In genomic region chr6:26025894-26026832, GRCh38 we compare ENCODE assay signal across 8 cellular contexts.
DNase-seq lines count a peak whose midpoint lies in the region; ATAC-seq, FAIRE-seq and TF ChIP-seq lines count a peak whose summit lies in the region.

No MANE protein-coding gene starts in this region.

- no peaks in the 10 kb centered on the region for H3K27me3 Mint-ChIP-seq in nephron (ENCODE audit: low read depth)

- H3K9me3 Mint-ChIP-seq in nephron: no peaks in the 10 kb centered on the region

- H3K27ac ChIP-seq in stomach smooth muscle (ENCODE audit: low read length): peak overlapping the region; percentile 91

- H3K4me1 Mint-ChIP-seq in nephron: peaks cover 63% of the 10 kb centered on the region

- H3K4me1 ChIP-seq in stomach smooth muscle (ENCODE audit: control insufficient read depth, insufficient read depth, low read length): peaks cover 6% of the 10 kb centered on the region

- peak overlapping the region; percentile 72 to 85 for H3K4me3 ChIP-seq in stomach smooth muscle (ENCODE audit: low read length in 2 of 2)

- DNase-seq in DMS53 treated with DMSO at 0.1 percent for 48 hours (lab: John Stamatoyannopoulos, UW; ENCODE audit: unreplicated experiment): peak; percentile 97
- peak; percentile 95 for DNase-seq in LHCN-M2 (ENCODE audit: low read depth)
- peak; percentile 94 for DNase-seq in RCC 7860 (ENCODE audit: low spot score)
- DNase-seq in activated T-helper 1 cell treated with anti-CD3 and anti-CD28 coated beads, Interleukin-2, amount 50 U/mL, for 16 hours (ENCODE audit: low read depth in 1 of 2, low spot score in 1 of 2): peak; percentile 70 to 71
- DNase-seq in fibroblast of peridontal ligament (ENCODE audit: extremely low read depth): peak; percentile 95

- ATAC-seq in GM21825 (IDR thresholded peaks at IDR 0.05; ENCODE audit: unreplicated experiment): peak; percentile 37

- H3K9me3 ChIP-seq in stomach smooth muscle (ENCODE audit: control insufficient read depth in 2 of 2, low read length in 2 of 2): no peaks in the 10 kb centered on the region

- peak overlapping the region; percentile 92 to 97 (median 97) for H3K27ac Mint-ChIP-seq in nephron

- FAIRE-seq in RCC 7860 (lab: Jason Lieb, UNC): peak; percentile 54

- H3K36me3 Mint-ChIP-seq in nephron (ENCODE audit: low read depth): no peaks in the 10 kb centered on the region

- peak overlapping the region; percentile 76 to 90 for H3K9ac ChIP-seq in stomach smooth muscle (ENCODE audit: low read length in 2 of 2)

- no peaks in the 10 kb centered on the region for H3K27me3 ChIP-seq in stomach smooth muscle (ENCODE audit: control insufficient read depth in 1 of 2, insufficient read depth in 2 of 2, low read length in 2 of 2)

- peak; percentile 89 to 93 (median 89) for TF ChIP-seq CTCF in nephron (IDR thresholded peaks at IDR 0.05; ENCODE audit: unreplicated experiment in 3 of 3)

- no peaks in the 10 kb centered on the region for H3K36me3 ChIP-seq in stomach smooth muscle (ENCODE audit: control insufficient read depth in 2 of 2, insufficient read depth in 2 of 2, low read length in 2 of 2)

- H3K4me3 Mint-ChIP-seq in nephron: peak overlapping the region; percentile 91 to 94 (median 92)

Comparison
In these comparisons a context has a peak if more than half of its experiments do, and no peak if none do; other contexts are left out.
1. Peak in every context shown above with its lines: DNase-seq, ATAC-seq, H3K4me3 ChIP-seq and H3K27ac ChIP-seq.